18 cellular contexts compared by ENCODE assay signal in genomic region chr3:36903119-36903882, GRCh38. TPM values are rescaled to one million over a fixed set of nuclear protein-coding genes. Genes with fewer than 3 reads are reported as not detected.
DNase-seq lines count a peak whose midpoint lies in the region; ATAC-seq and TF ChIP-seq lines count a peak whose summit lies in the region.
"Had no signal": no experiment of that assay in that cellular context is flagged by ENCODE, and none has a peak within 500 bp of the region (broad histone marks: within the 10 kb centered on the region; RNA-seq: fewer than 3 reads in every experiment).

No MANE protein-coding gene starts in this region.

- H3K36me3 Mint-ChIP-seq in CD4-positive, alpha-beta memory T cell, result peaks cover 53 to 73% of the 10 kb centered on the region in 2 donors
- peaks cover 13% of the 10 kb centered on the region for H3K36me3 Mint-ChIP-seq in osteocyte (ENCODE audit: unreplicated experiment)

- peaks cover 49 to 87% (median 70%) of the 10 kb centered on the region in 4 donors for H3K4me1 Mint-ChIP-seq in CD4-positive, alpha-beta memory T cell
- H3K4me1 Mint-ChIP-seq in osteocyte (ENCODE audit: unreplicated experiment), result peaks cover 10% of the 10 kb centered on the region

- H3K4me3 Mint-ChIP-seq in CD4-positive, alpha-beta memory T cell, result peak overlapping the region in 6 of 8 donors; percentile 4 to 82 (median 46)
- no peak overlapping the region for H3K4me3 Mint-ChIP-seq in osteocyte (ENCODE audit: unreplicated experiment)

- POLR2A ChIA-PET in CD4-positive, alpha-beta memory T cell (lab: Charles Lee; ENCODE audit: partially characterized antibody), result interaction anchor here (0.6 to 1.6 kb wide), 7 partner anchors 9 to 41 kb away, joined by 3 to 7 read pairs (median 4); partner anchors contain the start of gene TRANK1

- H3K4me1 ChIP-seq in CD4-positive, alpha-beta memory T cell (ENCODE audit: insufficient read depth, low read length), result peaks cover 78% of the 10 kb centered on the region
- H3K4me1 ChIP-seq: parathyroid adenoma had no signal

- H3K9me3 ChIP-seq in CD4-positive, alpha-beta memory T cell (ENCODE audit: control insufficient read depth in 1 of 2, low read length in 2 of 2), result no peaks in the 10 kb centered on the region
- no peaks in the 10 kb centered on the region for H3K9me3 ChIP-seq in KOPT-K1 (ENCODE audit: insufficient read depth, low read length, poor library complexity, severe bottlenecking)

- TF ChIP-seq CTCF in osteocyte (IDR thresholded peaks at IDR 0.05), result no peak

- CTCF ChIA-PET in CD4-positive, alpha-beta memory T cell (lab: Charles Lee; ENCODE audit: partially characterized antibody), result interaction anchor here (1.3 to 8.8 kb wide), 6 partner anchors 9 to 54 kb away, joined by 3 to 100 read pairs (median 10); no protein-coding TSS in a partner anchor

- H3K4me3 ChIP-seq in CD4-positive, alpha-beta memory T cell (ENCODE audit: low read length in 2 of 2), result no peak overlapping the region
- H3K4me3 ChIP-seq: GM23248 had no signal

- H3K27ac Mint-ChIP-seq in CD4-positive, alpha-beta memory T cell, result peak overlapping the region; percentile 48 to 94 (median 88)
- H3K27ac Mint-ChIP-seq in osteocyte (ENCODE audit: unreplicated experiment), result no peak overlapping the region

- H3K36me3 ChIP-seq in CD4-positive, alpha-beta memory T cell (ENCODE audit: insufficient read depth, low read length), result peaks cover 33% of the 10 kb centered on the region
- peaks cover 17% of the 10 kb centered on the region; the same call in 1 of the 2 replicates for H3K36me3 ChIP-seq in KOPT-K1 (ENCODE audit: insufficient read depth, low read length)

- no peaks in the 10 kb centered on the region for H3K27me3 ChIP-seq in CD4-positive, alpha-beta memory T cell (ENCODE audit: insufficient read depth, low read length)

- intact Hi-C loops in CD4-positive, alpha-beta memory T cell (cut with micrococcal nuclease), result no loop called here
- intact Hi-C loops in cardiac septum (cut with DNase I), result loop anchor here (2.0 to 10.0 kb wide), 2 partner anchors 54 to 312 kb away; no protein-coding TSS in a partner anchor

- peak in 1 of 5 donors; percentile 50 for DNase-seq in CD4-positive, alpha-beta memory T cell
- DNase-seq in effector CD8-positive, alpha-beta T cell (lab: John Stamatoyannopoulos, UW), result peak; percentile 11
- DNase-seq in osteocyte (ENCODE audit: extremely low spot score, unreplicated experiment) (peak; percentile 66), cardiac septum (ENCODE audit: low spot score) (no peak)
- DNase-seq: activated CD4-positive, alpha-beta T cell treated with anti-CD3 and anti-CD28 coated beads, Interleukin-2, amount 50 U/mL, for 4 hours; activated effector memory CD4-positive, alpha-beta T cell treated with Interleukin-2 at 50 U/mL for 16 hours; AML-193; cortex of kidney; DMS53; GM23248; KG1; NCI-H1694; NCI-H446 treated with DMSO at 0.1 percent for 48 hours had no signal

- peak overlapping the region; percentile 35 for H3K27ac ChIP-seq in CD4-positive, alpha-beta memory T cell (ENCODE audit: low read depth, low read length)
- peak overlapping the region; percentile 46 for H3K27ac ChIP-seq in KOPT-K1 (ENCODE audit: low read depth, low read length, poor library complexity, severe bottlenecking)
- H3K27ac ChIP-seq: GM23248, parathyroid adenoma had no signal

- ATAC-seq in GM21737 (IDR thresholded peaks at IDR 0.05; ENCODE audit: unreplicated experiment) (no peak), GM21526 (IDR thresholded peaks at IDR 0.05; ENCODE audit: low FRiP score, unreplicated experiment) (no peak), HG02763 (IDR thresholded peaks at IDR 0.05; ENCODE audit: unreplicated experiment) (no peak)

- H3K27me3 Mint-ChIP-seq in CD4-positive, alpha-beta memory T cell, result no peaks in the 10 kb centered on the region
- no peaks in the 10 kb centered on the region for H3K27me3 Mint-ChIP-seq in osteocyte (ENCODE audit: unreplicated experiment)

- no peaks in the 10 kb centered on the region for H3K9me3 Mint-ChIP-seq in CD4-positive, alpha-beta memory T cell
- no peaks in the 10 kb centered on the region for H3K9me3 Mint-ChIP-seq in osteocyte (ENCODE audit: unreplicated experiment)

RNA-seq across cellular contexts. Expression of gene TRANK1, which starts 41.6 kb away (rescaled TPM):
- 100 to 1,000 TPM; 151 to 155 TPM for total RNA-seq in CD4-positive, alpha-beta memory T cell
- polyA plus RNA-seq in CD4-positive, alpha-beta memory T cell, result 10 to 100 TPM in 1 of 2 donors, 1 to 10 TPM in 1; 9.6 to 43.9 TPM
- total RNA-seq in osteocyte, result 24.9 and 26.1 TPM in 2 replicates
- 6.3 TPM for total RNA-seq in cardiac septum
